Comparison of ENCODE assay signal across 26 cellular contexts in the genomic region with DNA sequence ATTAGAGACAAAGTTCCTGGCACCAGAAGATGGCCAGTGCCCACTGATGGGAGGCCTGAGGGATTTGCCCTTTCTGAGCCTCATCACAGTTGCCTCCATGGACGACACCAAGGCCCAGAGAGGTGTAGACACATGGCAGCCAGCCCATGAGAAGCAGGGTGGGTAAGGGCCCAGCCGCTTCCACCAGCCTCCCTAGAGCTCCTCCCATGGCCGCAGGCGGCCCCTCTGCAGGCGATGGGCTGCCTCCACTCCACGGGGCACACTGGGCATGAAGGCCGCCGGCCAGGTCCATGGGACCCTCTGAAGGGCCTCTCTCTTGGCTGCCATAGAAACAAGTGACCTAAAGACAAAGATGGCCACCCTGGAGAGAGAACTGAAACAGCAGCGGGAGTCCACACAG.
"Had no signal": no experiment of that assay in that cellular context is flagged by ENCODE, and none has a peak within 500 bp of the region (broad histone marks: within the 10 kb centered on the region; RNA-seq: fewer than 3 reads in every experiment).

No MANE protein-coding gene starts in this region.

- H3K4me1 ChIP-seq: parathyroid adenoma, psoas muscle, right lobe of liver, sigmoid colon, thyroid gland, tibial nerve, upper lobe of left lung, vagina had no signal

- H3K27ac ChIP-seq: ovary, parathyroid adenoma, psoas muscle, right lobe of liver, sigmoid colon, stomach, thoracic aorta, thyroid gland, tibial nerve, upper lobe of left lung, vagina had no signal

- H3K4me3 Mint-ChIP-seq: natural killer cell; nephron; stimulated activated effector memory CD8-positive, alpha-beta T cell treated with anti-CD3 and anti-CD28 coated beads, Interleukin-12 subunit alpha, Interleukin-12 subunit beta, amount 100 ng/mL, for 72 hours; stimulated activated naive B cell treated with anti-CD40 and anti-IgM and Interleukin-4, amounts not matched to agents 10 μg/mL and 1 μg/mL and 100 μg/mL, for 72 hours; stimulated activated naive CD8-positive, alpha-beta T cell treated with anti-CD3 and anti-CD28 coated beads, Interleukin-15, Interleukin-2, amounts not matched to agents 100 ng/mL and 50 ng/mL, for 24 hours had no signal

- H3K9me3 ChIP-seq: neutrophil, ovary, psoas muscle, right lobe of liver, sigmoid colon, stomach, thoracic aorta, thyroid gland, tibial nerve, upper lobe of left lung, vagina had no signal

- H3K27ac Mint-ChIP-seq: natural killer cell; progenitor cell of endocrine pancreas; stimulated activated naive B cell treated with anti-CD40 and anti-IgM and Interleukin-4, amounts not matched to agents 10 μg/mL and 1 μg/mL and 100 μg/mL, for 72 hours; stimulated activated naive CD8-positive, alpha-beta T cell treated with anti-CD3 and anti-CD28 coated beads, Interleukin-15, Interleukin-2, amounts not matched to agents 100 ng/mL and 50 ng/mL, for 24 hours had no signal

- H3K27me3 ChIP-seq: neutrophil, ovary, right lobe of liver, sigmoid colon, stomach, thyroid gland, tibial nerve, upper lobe of left lung, vagina had no signal

- H3K9ac ChIP-seq: parathyroid adenoma had no signal

- H3K36me3 Mint-ChIP-seq: natural killer cell; stimulated activated effector memory CD8-positive, alpha-beta T cell treated with anti-CD3 and anti-CD28 coated beads, Interleukin-12 subunit alpha, Interleukin-12 subunit beta, amount 100 ng/mL, for 72 hours had no signal

- H3K9me3 Mint-ChIP-seq: natural killer cell; nephron; stimulated activated effector memory CD8-positive, alpha-beta T cell treated with anti-CD3 and anti-CD28 coated beads, Interleukin-12 subunit alpha, Interleukin-12 subunit beta, amount 100 ng/mL, for 72 hours; stimulated activated naive B cell treated with anti-CD40 and anti-IgM and Interleukin-4, amounts not matched to agents 10 μg/mL and 1 μg/mL and 100 μg/mL, for 72 hours; stimulated activated naive CD8-positive, alpha-beta T cell treated with anti-CD3 and anti-CD28 coated beads, Interleukin-15, Interleukin-2, amounts not matched to agents 100 ng/mL and 50 ng/mL, for 24 hours had no signal

- H3K36me3 ChIP-seq: neutrophil, ovary, right lobe of liver, sigmoid colon, thoracic aorta, thyroid gland, vagina had no signal

- H3K4me1 Mint-ChIP-seq: natural killer cell; stimulated activated effector memory CD8-positive, alpha-beta T cell treated with anti-CD3 and anti-CD28 coated beads, Interleukin-12 subunit alpha, Interleukin-12 subunit beta, amount 100 ng/mL, for 72 hours; stimulated activated naive B cell treated with anti-CD40 and anti-IgM and Interleukin-4, amounts not matched to agents 10 μg/mL and 1 μg/mL and 100 μg/mL, for 72 hours had no signal

- DNase-seq: natural killer cell; nucleus accumbens; ovary; psoas muscle; right cardiac atrium; right lobe of liver; sigmoid colon; small intestine; stimulated activated CD4-positive, alpha-beta T cell treated with anti-CD3 and anti-CD28 coated beads, Interleukin-15, amount 100 ng/mL, for 24 hours; stimulated activated CD4-positive, alpha-beta T cell treated with anti-CD3 and anti-CD28 coated beads, Interleukin-2, amount 100 ng/mL, for 24 hours; stimulated activated CD4-positive, alpha-beta T cell treated with anti-CD3 and anti-CD28 coated beads, Interleukin-2, amount 100 ng/mL, for 48 hours; stimulated activated CD4-positive, alpha-beta T cell treated with anti-CD3 and anti-CD28 coated beads, Interleukin-4, amount 100 ng/mL, for 24 hours; stimulated activated naive B cell treated with anti-CD40 and anti-IgM and Interleukin-4, amounts not matched to agents 10 μg/mL and 1 μg/mL and 100 μg/mL, for 72 hours; stimulated activated naive CD4-positive, alpha-beta T cell treated with Interleukin-2 at 50 U/mL for 16 hours; stomach; thyroid gland; upper lobe of left lung had no signal

- H3K27me3 Mint-ChIP-seq: progenitor cell of endocrine pancreas; stimulated activated naive B cell treated with anti-CD40 and anti-IgM and Interleukin-4, amounts not matched to agents 10 μg/mL and 1 μg/mL and 100 μg/mL, for 72 hours; stimulated activated naive CD8-positive, alpha-beta T cell treated with anti-CD3 and anti-CD28 coated beads, Interleukin-15, Interleukin-2, amounts not matched to agents 100 ng/mL and 50 ng/mL, for 24 hours had no signal

- ATAC-seq: natural killer cell; psoas muscle; right cardiac atrium; right lobe of liver; stimulated activated effector memory CD8-positive, alpha-beta T cell treated with anti-CD3 and anti-CD28 coated beads, Interleukin-12 subunit alpha, Interleukin-12 subunit beta, amount 100 ng/mL, for 72 hours; stimulated activated naive B cell treated with anti-CD40 and anti-IgM and Interleukin-4, amounts not matched to agents 10 μg/mL and 1 μg/mL and 100 μg/mL, for 72 hours had no signal

- H3K4me3 ChIP-seq: ovary, psoas muscle, right lobe of liver, sigmoid colon, stomach, thoracic aorta, thyroid gland, tibial nerve, upper lobe of left lung, vagina had no signal
